15 cellular contexts compared by ENCODE assay signal in the genomic region with DNA sequence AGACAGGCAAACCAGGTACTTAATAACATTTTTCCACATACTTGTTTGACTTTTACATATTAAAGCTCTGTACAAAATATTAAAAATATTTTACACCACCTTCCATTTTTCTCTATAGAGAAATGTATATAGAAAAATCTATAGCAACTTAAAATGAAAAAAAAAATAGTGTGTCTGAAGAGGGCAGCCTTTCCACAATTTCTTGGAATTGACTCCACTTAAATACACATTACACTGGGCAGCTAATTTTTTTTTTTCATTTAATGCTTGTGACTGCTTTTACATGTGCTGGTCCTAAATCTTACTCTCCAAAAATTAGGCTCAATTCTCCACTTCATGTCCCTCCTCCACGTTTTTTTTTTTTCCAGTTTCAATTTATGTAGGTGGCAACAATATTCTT.
DNase-seq lines count a peak whose midpoint lies in the region; ATAC-seq and TF ChIP-seq lines count a peak whose summit lies in the region.
"Had no signal": no experiment of that assay in that cellular context is flagged by ENCODE, and none has a peak within 500 bp of the region (broad histone marks: within the 10 kb centered on the region; RNA-seq: fewer than 3 reads in every experiment).

No MANE protein-coding gene starts in this region.

- H3K4me3 ChIP-seq in fibroblast of pulmonary artery (replicated peaks; ENCODE audit: low read depth, low read length), result no peak overlapping the region
- H3K4me3 ChIP-seq: MG63 had no signal

- no peaks in the 10 kb centered on the region for H3K27me3 Mint-ChIP-seq in T-helper 17 cell
- H3K27me3 Mint-ChIP-seq: B cell; central memory CD8-positive, alpha-beta T cell; progenitor cell of endocrine pancreas had no signal

- H3K27ac ChIP-seq in 22Rv1, result no peak overlapping the region

- no peak for ATAC-seq in T-helper 17 cell
- ATAC-seq: activated CD8-positive, alpha-beta T cell treated with anti-CD3 and anti-CD28 coated beads, Interleukin-2, amount 10 ng/mL, durations not matched to agents 7 days and 5 days; esophagus mucosa had no signal

- TF ChIP-seq CTCF in 22Rv1 (IDR thresholded peaks at IDR 0.05), result 0 out of 2 replicates have a peak, but pooled peaks have one; percentile 14
- TF ChIP-seq CTCF in fibroblast of pulmonary artery (IDR thresholded peaks at IDR 0.05; ENCODE audit: low read length, missing control alignments), result peak; percentile 26

- in situ Hi-C loops in SK-MEL-5 (cut with HindIII; ENCODE audit: low pct_unique_long_range_greater_than_20kb, low sequenced_read_pairs), result no loop called here

- H3K36me3 Mint-ChIP-seq in T-helper 17 cell (ENCODE audit: low read depth), result no peaks in the 10 kb centered on the region

- no peaks in the 10 kb centered on the region for H3K4me1 Mint-ChIP-seq in T-helper 17 cell
- H3K4me1 Mint-ChIP-seq: B cell; central memory CD8-positive, alpha-beta T cell had no signal

- DNase-seq in HCEC 1CT, result peak; percentile 15
- peak; percentile 27 for DNase-seq in SK-MEL-5 (ENCODE audit: low read depth, low spot score)
- DNase-seq in fibroblast of pulmonary artery (ENCODE audit: low read depth), result peak; percentile 51
- no peak for DNase-seq in T-helper 17 cell
- DNase-seq in activated T-cell treated with anti-CD3 and anti-CD28 coated beads, Interleukin-2, amount 50 U/mL, for 48 hours, result no peak
- DNase-seq in retina, result no peak
- DNase-seq in globus pallidus (ENCODE audit: low spot score), result no peak
- DNase-seq: activated CD8-positive, alpha-beta T cell treated with anti-CD3 and anti-CD28 coated beads, Interleukin-2, amount 10 ng/mL, durations not matched to agents 7 days and 5 days; activated naive CD4-positive, alpha-beta T cell; MG63 had no signal

- no peak overlapping the region for H3K4me3 Mint-ChIP-seq in T-helper 17 cell
- H3K4me3 Mint-ChIP-seq: activated CD8-positive, alpha-beta T cell treated with anti-CD3 and anti-CD28 coated beads, Interleukin-2, amount 10 ng/mL, durations not matched to agents 7 days and 5 days; B cell; central memory CD8-positive, alpha-beta T cell had no signal

- H3K9me3 ChIP-seq in T-helper 17 cell (ENCODE audit: control insufficient read depth, low read length, poor library complexity, severe bottlenecking), result no peaks in the 10 kb centered on the region
- H3K9me3 ChIP-seq: MG63 had no signal

- no peak overlapping the region for H3K27ac Mint-ChIP-seq in T-helper 17 cell
- H3K27ac Mint-ChIP-seq: activated CD8-positive, alpha-beta T cell treated with anti-CD3 and anti-CD28 coated beads, Interleukin-2, amount 10 ng/mL, durations not matched to agents 7 days and 5 days; B cell; progenitor cell of endocrine pancreas had no signal

Comparison
In these comparisons a context has a peak if more than half of its experiments do, and no peak if none do; other contexts are left out.
1. DNase-seq: peak in HCEC 1CT (single experiment), SK-MEL-5 (single experiment) and fibroblast of pulmonary artery (single experiment); none in T-helper 17 cell (0 of 3), activated T-cell treated with anti-CD3 and anti-CD28 coated beads, Interleukin-2, amount 50 U/mL, for 48 hours (0 of 2), retina (single experiment) and globus pallidus (single experiment).